Comparison of ENCODE assay signal across 23 cellular contexts in genomic region chr2:161044095-161044874, GRCh38.
DNase-seq lines count a peak whose midpoint lies in the region; ATAC-seq and TF ChIP-seq lines count a peak whose summit lies in the region.
"Had no signal": no experiment of that assay in that cellular context is flagged by ENCODE, and none has a peak within 500 bp of the region (broad histone marks: within the 10 kb centered on the region; RNA-seq: fewer than 3 reads in every experiment).

No MANE protein-coding gene starts in this region.

- H3K56ac ChIP-seq in IMR-90 (ENCODE audit: extremely low read depth, insufficient read depth, low read length) = 0 out of 2 replicates have a peak overlapping the region, but pooled peaks have one; percentile 7

- H3K27ac Mint-ChIP-seq in activated CD4-positive, alpha-beta T cell treated with anti-CD3 and anti-CD28 coated beads for 36 hours = no peak overlapping the region
- H3K27ac Mint-ChIP-seq: activated CD4-positive, alpha-beta T cell treated with anti-CD3 and anti-CD28 coated beads, Interleukin-2, amount 10 ng/mL, durations not matched to agents 24 days and 14 days; natural killer cell; progenitor cell of endocrine pancreas; stimulated activated naive B cell treated with anti-CD40 and anti-IgM and Interleukin-4, amounts not matched to agents 10 μg/mL and 1 μg/mL and 100 μg/mL, for 72 hours had no signal

- H3K4me2 ChIP-seq in IMR-90 (ENCODE audit: low read depth, low read length) (peak overlapping the region; percentile 84), OCI-LY7 (ENCODE audit: low read length) (no peak overlapping the region)
- H3K4me2 ChIP-seq: PC-9 had no signal

- CTCF ChIA-PET in IMR-90 (lab: Yijun Ruan, JAX) (interaction anchor here (0.6 kb wide), 1 partner anchor 452 kb away, joined by 3 read pairs; no protein-coding TSS in a partner anchor), OCI-LY7 (lab: Charles Lee; ENCODE audit: unreplicated experiment) (no interaction called here)
- CTCF ChIA-PET in activated CD4-positive, alpha-beta T cell treated with anti-CD3 and anti-CD28 coated beads for 36 hours (lab: Charles Lee) = interaction anchor here (0.6 to 0.8 kb wide), 2 partner anchors 18 to 20 kb away, joined by 3 read pairs; no protein-coding TSS in a partner anchor

- dilution Hi-C loops in IMR-90 (cut with HindIII; ENCODE audit: low sequenced_read_pairs, unreplicated experiment) = no loop called here

- H3K79me1 ChIP-seq in IMR-90 (ENCODE audit: low read depth in 1 of 2, low read length in 2 of 2) = no peaks in the 10 kb centered on the region; a peak in 1 of 4 replicates

- peaks cover 9% of the 10 kb centered on the region for H3K9me1 ChIP-seq in IMR-90 (ENCODE audit: insufficient read depth, low read length)

- H3K27me3 Mint-ChIP-seq in activated CD4-positive, alpha-beta T cell treated with anti-CD3 and anti-CD28 coated beads for 36 hours = peaks cover 6% of the 10 kb centered on the region
- H3K27me3 Mint-ChIP-seq: progenitor cell of endocrine pancreas had no signal

- H2AFZ ChIP-seq in IMR-90 (replicated peaks; ENCODE audit: low read length, poor library complexity) (no peak overlapping the region), OCI-LY7 (ENCODE audit: low read length) (no peak overlapping the region)
- H2AFZ ChIP-seq: PC-9 had no signal

- no peak for TF ChIP-seq POLR2A in IMR-90 (IDR thresholded peaks at IDR 0.05; ENCODE audit: low read depth, low read length)

- H3K18ac ChIP-seq in IMR-90 (ENCODE audit: low read depth, low read length) = peak overlapping the region; percentile 98

- in situ Hi-C loops in IMR-90 (cut with MboI; ENCODE audit: low sequenced_read_pairs) = no loop called here

- H4K8ac ChIP-seq in IMR-90 (ENCODE audit: low read depth in 2 of 2, low read length in 2 of 2) = peak overlapping the region; percentile 36 to 75; a peak in 2 of 4 replicates

- H3K23ac ChIP-seq in IMR-90 (ENCODE audit: low read depth, low read length) = peak overlapping the region; percentile 87; the same call in 1 of the 2 replicates

- H2BK15ac ChIP-seq in IMR-90 (ENCODE audit: low read depth, low read length) = peak overlapping the region; percentile 90; the same call in 2 of the 3 replicates

- POLR2A ChIA-PET in IMR-90 (lab: Charles Lee; ENCODE audit: unreplicated experiment) = no interaction called here
- POLR2A ChIA-PET in activated CD4-positive, alpha-beta T cell treated with anti-CD3 and anti-CD28 coated beads for 36 hours (lab: Charles Lee) = no interaction called here
- POLR2A ChIA-PET in OCI-LY7 (lab: Charles Lee) = interaction anchor here (0.6 to 0.7 kb wide), 2 partner anchors 386 to 594 kb away, joined by 3 read pairs; no protein-coding TSS in a partner anchor

- H3K9me2 ChIP-seq in OCI-LY7 (ENCODE audit: insufficient read depth, low read length) = no peaks in the 10 kb centered on the region

- H2BK5ac ChIP-seq in IMR-90 (ENCODE audit: low read depth, low read length, poor library complexity, severe bottlenecking) = peak overlapping the region; percentile 80

- WGBS in IMR-90 (ENCODE audit: extremely low coverage in 2 of 2, insufficient read length in 1 of 2), 2 experiments = no CpG with 5 or more reads among the region's 6 CpGs

- TF ChIP-seq CTCF in IMR-90 (conservative IDR thresholded peaks at IDR 0.05; ENCODE audit: low read depth, low read length) (no peak), fibroblast of pulmonary artery (IDR thresholded peaks at IDR 0.05; ENCODE audit: low read length, missing control alignments) (no peak), OCI-LY7 (conservative IDR thresholded peaks at IDR 0.05; ENCODE audit: low read length) (no peak), WERI-Rb-1 (IDR thresholded peaks at IDR 0.05; ENCODE audit: low read depth, low read length) (no peak)

- peak overlapping the region; percentile 97 for H4K5ac ChIP-seq in IMR-90 (ENCODE audit: low read depth, low read length)

- H2BK20ac ChIP-seq in IMR-90 (ENCODE audit: low read depth, low read length) = peak overlapping the region; percentile 94

- H3K4me1 Mint-ChIP-seq in activated CD4-positive, alpha-beta T cell treated with anti-CD3 and anti-CD28 coated beads for 36 hours = no peaks in the 10 kb centered on the region
- H3K4me1 Mint-ChIP-seq: activated CD4-positive, alpha-beta T cell treated with anti-CD3 and anti-CD28 coated beads, Interleukin-2, amount 10 ng/mL, durations not matched to agents 24 days and 14 days; natural killer cell; stimulated activated naive B cell treated with anti-CD40 and anti-IgM and Interleukin-4, amounts not matched to agents 10 μg/mL and 1 μg/mL and 100 μg/mL, for 72 hours had no signal

- H2AK5ac ChIP-seq in IMR-90 (ENCODE audit: low read depth, low read length) = peak overlapping the region; percentile 93; the same call in 1 of the 2 replicates

- BruUV-seq in IMR-90 (replicated peaks; lab: Mats Ljungman, UMichigan) = no TSS peak
- no TSS peak for BruUV-seq in OCI-LY7 (replicated peaks; lab: Mats Ljungman, UMichigan)

- H3K36me3 ChIP-seq in IMR-90 (ENCODE audit: control insufficient read depth, insufficient read depth, low read length) (no peaks in the 10 kb centered on the region), OCI-LY7 (ENCODE audit: insufficient read depth, low read length) (no peaks in the 10 kb centered on the region), WERI-Rb-1 (no peaks in the 10 kb centered on the region)
- H3K36me3 ChIP-seq: vagina had no signal

- H3K4me1 ChIP-seq in IMR-90 (ENCODE audit: control insufficient read depth, insufficient read depth, low read length) (peaks cover 16% of the 10 kb centered on the region), OCI-LY7 (ENCODE audit: insufficient read depth, low read length, poor library complexity, severe bottlenecking) (no peaks in the 10 kb centered on the region)
- H3K4me1 ChIP-seq: Caco-2, vagina had no signal

- H3K27me3 ChIP-seq in IMR-90 (ENCODE audit: control insufficient read depth, insufficient read depth, low read length) = no peaks in the 10 kb centered on the region; the same call in 1 of the 2 replicates
- H3K27me3 ChIP-seq in WERI-Rb-1 (ENCODE audit: insufficient read depth, low read depth, severe bottlenecking) = no peaks in the 10 kb centered on the region
- H3K27me3 ChIP-seq: vagina had no signal

- no peak overlapping the region for H2AK9ac ChIP-seq in IMR-90 (replicated peaks; ENCODE audit: low read depth, low read length, poor library complexity)

- no peaks in the 10 kb centered on the region for H3K36me3 Mint-ChIP-seq in activated CD4-positive, alpha-beta T cell treated with anti-CD3 and anti-CD28 coated beads for 36 hours (ENCODE audit: low read depth)
- H3K36me3 Mint-ChIP-seq: natural killer cell; stimulated activated naive B cell treated with anti-CD40 and anti-IgM and Interleukin-4, amounts not matched to agents 10 μg/mL and 1 μg/mL and 100 μg/mL, for 72 hours had no signal

- peak overlapping the region; percentile 77 for H3K14ac ChIP-seq in IMR-90 (replicated peaks; ENCODE audit: low read depth, low read length)

- ATAC-seq in IMR-90 (ENCODE audit: low read depth) = peak; percentile 59
- ATAC-seq in activated CD4-positive, alpha-beta T cell treated with anti-CD3 and anti-CD28 coated beads for 36 hours = no peak
- ATAC-seq: GM12878; natural killer cell; SK-N-SH treated with all-trans-retinoic acid at 6 μM for 48 hours; stimulated activated naive B cell treated with anti-CD40 and anti-IgM and Interleukin-4, amounts not matched to agents 10 μg/mL and 1 μg/mL and 100 μg/mL, for 72 hours had no signal

- intact Hi-C loops in IMR-90 (cut with micrococcal nuclease) = no loop called here
- intact Hi-C loops in activated CD4-positive, alpha-beta T cell treated with anti-CD3 and anti-CD28 coated beads for 36 hours (cut with DNase I, micrococcal nuclease) = no loop called here
- intact Hi-C loops in OCI-LY7 (cut with micrococcal nuclease; ENCODE audit: unreplicated experiment) = no loop called here

- peak; percentile 33 for DNase-seq in AG08395 (ENCODE audit: low spot score)
- DNase-seq in IMR-90 = peak; percentile 73
- DNase-seq in fibroblast of pulmonary artery (ENCODE audit: low read depth) = peak; percentile 31
- peak; percentile 58 for DNase-seq in skeletal muscle cell (ENCODE audit: low read depth)
- DNase-seq in activated CD4-positive, alpha-beta T cell treated with anti-CD3 and anti-CD28 coated beads for 36 hours = no peak
- DNase-seq in NCI-H510A (lab: John Stamatoyannopoulos, UW) = no peak
- no peak for DNase-seq in OCI-LY7 (ENCODE audit: low spot score)
- DNase-seq in WERI-Rb-1 = no peak
- DNase-seq: activated CD4-positive, alpha-beta T cell treated with anti-CD3 and anti-CD28 coated beads, Interleukin-2, amount 10 ng/mL, durations not matched to agents 24 days and 14 days; activated CD8-positive, alpha-beta memory T cell treated with anti-CD3 and anti-CD28 coated beads, Interleukin-2, amount 50 U/mL, for 4 hours; activated effector memory CD4-positive, alpha-beta T cell treated with anti-CD3 and anti-CD28 coated beads, Interleukin-2, amount 50 U/mL, for 16 hours; Caco-2; cerebellar nuclear complex; mammary epithelial cell; natural killer cell; NCI-H2029; NCI-H526; PC-9; stimulated activated naive B cell treated with anti-CD40 and anti-IgM and Interleukin-4, amounts not matched to agents 10 μg/mL and 1 μg/mL and 100 μg/mL, for 72 hours had no signal

- H3K27ac ChIP-seq in IMR-90 (ENCODE audit: insufficient read depth, low read length) (peak overlapping the region; percentile 90; the same call in 1 of the 2 replicates), OCI-LY7 (ENCODE audit: low read depth, low read length, poor library complexity, severe bottlenecking) (no peak overlapping the region), WERI-Rb-1 (no peak overlapping the region)
- H3K27ac ChIP-seq: PC-9, vagina had no signal

- H3K4ac ChIP-seq in IMR-90 (ENCODE audit: low read depth, low read length) = peak overlapping the region; percentile 94

- H3K4me3 ChIP-seq in IMR-90 (ENCODE audit: insufficient read depth, low read depth, low read length) = no peak overlapping the region
- H3K4me3 ChIP-seq in fibroblast of pulmonary artery (replicated peaks; ENCODE audit: low read depth, low read length) = no peak overlapping the region
- no peak overlapping the region for H3K4me3 ChIP-seq in skeletal muscle cell (ENCODE audit: low read depth, low read length)
- no peak overlapping the region for H3K4me3 ChIP-seq in OCI-LY7 (ENCODE audit: low read depth, low read length, poor library complexity, severe bottlenecking)
- H3K4me3 ChIP-seq in WERI-Rb-1 (ENCODE audit: low read depth, low read length) = no peak overlapping the region
- H3K4me3 ChIP-seq: GM12878, PC-9, vagina had no signal

- peak overlapping the region; percentile 87 for H2BK120ac ChIP-seq in IMR-90 (ENCODE audit: low read depth, low read length)

- no peak overlapping the region for H3K9ac ChIP-seq in IMR-90 (ENCODE audit: low read depth, low read length)

- H4K91ac ChIP-seq in IMR-90 (ENCODE audit: insufficient read depth, low read depth, low read length) = peak overlapping the region; percentile 71

- H3K9me3 ChIP-seq in IMR-90 (ENCODE audit: control insufficient read depth, insufficient read depth, low read length) = no peaks in the 10 kb centered on the region
- H3K9me3 ChIP-seq in OCI-LY7 (ENCODE audit: low read length) = no peaks in the 10 kb centered on the region
- H3K9me3 ChIP-seq in WERI-Rb-1 (ENCODE audit: severe bottlenecking) = no peaks in the 10 kb centered on the region
- H3K9me3 ChIP-seq: Caco-2, vagina had no signal

- TF ChIP-seq RAD21 in IMR-90 (IDR thresholded peaks at IDR 0.05; ENCODE audit: low read length) = no peak

- H3K4me3 Mint-ChIP-seq in activated CD4-positive, alpha-beta T cell treated with anti-CD3 and anti-CD28 coated beads for 36 hours = no peak overlapping the region
- H3K4me3 Mint-ChIP-seq: activated CD4-positive, alpha-beta T cell treated with anti-CD3 and anti-CD28 coated beads, Interleukin-2, amount 10 ng/mL, durations not matched to agents 24 days and 14 days; natural killer cell; stimulated activated naive B cell treated with anti-CD40 and anti-IgM and Interleukin-4, amounts not matched to agents 10 μg/mL and 1 μg/mL and 100 μg/mL, for 72 hours had no signal

- H4K20me1 ChIP-seq in IMR-90 (ENCODE audit: insufficient read depth, low read length) (no peaks in the 10 kb centered on the region), OCI-LY7 (ENCODE audit: insufficient read depth, low read length) (no peaks in the 10 kb centered on the region)

- no peaks in the 10 kb centered on the region for H3K79me2 ChIP-seq in OCI-LY7 (ENCODE audit: insufficient read depth, low read depth, low read length)

- H3K9me3 Mint-ChIP-seq in activated CD4-positive, alpha-beta T cell treated with anti-CD3 and anti-CD28 coated beads for 36 hours (ENCODE audit: low read depth) = no peaks in the 10 kb centered on the region
- H3K9me3 Mint-ChIP-seq: activated CD4-positive, alpha-beta T cell treated with anti-CD3 and anti-CD28 coated beads, Interleukin-2, amount 10 ng/mL, durations not matched to agents 24 days and 14 days; natural killer cell; stimulated activated naive B cell treated with anti-CD40 and anti-IgM and Interleukin-4, amounts not matched to agents 10 μg/mL and 1 μg/mL and 100 μg/mL, for 72 hours had no signal

Comparison
In these comparisons a context has a peak if more than half of its experiments do, and no peak if none do; other contexts are left out.
1. DNase-seq: peak in AG08395 (single experiment), IMR-90 (single experiment), fibroblast of pulmonary artery (single experiment) and skeletal muscle cell (single experiment); none in activated CD4-positive, alpha-beta T cell treated with anti-CD3 and anti-CD28 coated beads for 36 hours (single experiment), NCI-H510A (single experiment), OCI-LY7 (single experiment) and WERI-Rb-1 (single experiment).